15 cellular contexts compared by ENCODE assay signal in the genomic region with DNA sequence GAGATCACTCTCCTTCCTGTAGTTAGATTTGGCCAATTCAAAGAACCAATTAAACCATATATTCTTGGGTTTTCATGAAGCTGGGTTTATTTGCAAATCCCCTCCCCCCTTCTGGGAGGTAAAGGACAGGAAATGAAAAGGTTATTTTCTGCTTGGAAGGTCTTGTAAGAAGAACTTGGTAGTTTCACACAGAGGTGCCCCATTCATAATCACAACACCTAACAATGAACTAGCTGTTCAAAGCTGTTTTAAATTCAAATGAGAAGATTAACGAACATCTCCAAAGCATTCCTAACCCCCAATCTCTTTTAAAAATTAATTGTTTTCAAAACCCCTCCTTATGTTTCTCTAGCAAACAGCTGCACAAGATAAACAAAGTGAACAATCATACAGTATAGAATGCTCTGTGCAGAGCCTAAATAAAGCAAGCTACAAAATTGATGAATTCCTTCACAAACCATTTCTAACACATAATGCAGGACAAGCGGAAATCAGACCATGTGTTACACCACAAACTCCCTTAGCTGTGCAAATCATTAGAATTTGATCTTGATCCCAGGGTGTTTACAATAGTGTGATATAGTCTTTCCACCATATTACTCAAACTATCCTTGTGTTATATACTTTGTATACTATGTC.
"Had no signal": no experiment of that assay in that cellular context is flagged by ENCODE, and none has a peak within 500 bp of the region (broad histone marks: within the 10 kb centered on the region; RNA-seq: fewer than 3 reads in every experiment).

No MANE protein-coding gene starts in this region.

- H3K4me3 Mint-ChIP-seq: activated CD4-positive, alpha-beta T cell treated with anti-CD3 and anti-CD28 coated beads, Interleukin-2, amount 10 ng/mL, durations not matched to agents 7 days and 5 days; stimulated activated naive CD8-positive, alpha-beta T cell treated with anti-CD3 and anti-CD28 coated beads, Interleukin-15, amount 100 ng/mL, for 72 hours had no signal

- H3K36me3 ChIP-seq: adrenal gland, heart left ventricle, neutrophil, thoracic aorta had no signal

- H3K27ac Mint-ChIP-seq: activated CD4-positive, alpha-beta T cell treated with anti-CD3 and anti-CD28 coated beads, Interleukin-2, amount 10 ng/mL, durations not matched to agents 7 days and 5 days; activated T-helper 2 cell treated with anti-CD3 and anti-CD28 coated beads, Interferon-gamma antibody, Interleukin-2, Interleukin-4, amounts not matched to agents 10 μg/mL and 5 μg/mL and 100 μg/mL, durations not matched to agents 14 hours and 24 hours and 36 hours had no signal

- H3K27ac ChIP-seq: adrenal gland, coronary artery, heart left ventricle, neutrophil, thoracic aorta had no signal

- H3K4me1 ChIP-seq: adrenal gland, heart left ventricle had no signal

- ATAC-seq: heart left ventricle; left ventricle myocardium superior; stimulated activated naive CD8-positive, alpha-beta T cell treated with anti-CD3 and anti-CD28 coated beads, Interleukin-15, amount 100 ng/mL, for 72 hours had no signal

- H3K4me1 Mint-ChIP-seq: activated CD4-positive, alpha-beta T cell treated with anti-CD3 and anti-CD28 coated beads, Interleukin-2, amount 10 ng/mL, durations not matched to agents 7 days and 5 days; stimulated activated naive CD8-positive, alpha-beta T cell treated with anti-CD3 and anti-CD28 coated beads, Interleukin-15, amount 100 ng/mL, for 72 hours had no signal

- DNase-seq: activated CD4-positive, alpha-beta T cell treated with anti-CD3 and anti-CD28 coated beads, Interleukin-2, amount 10 ng/mL, durations not matched to agents 7 days and 5 days; activated CD4-positive, CD25-positive, alpha-beta regulatory T cell; activated naive CD4-positive, alpha-beta T cell treated with anti-CD3 and anti-CD28 coated beads, Interleukin-2, amount 50 U/mL, for 16 hours; activated T-cell treated with anti-CD3 and anti-CD28 coated beads for 4 hours; adrenal gland; central memory CD4-positive, alpha-beta T cell; effector CD8-positive, alpha-beta T cell; heart left ventricle; left ventricle myocardium superior; stimulated activated CD4-positive, alpha-beta T cell treated with anti-CD3 and anti-CD28 coated beads, Interleukin-4, amount 100 ng/mL, for 4 hours; stimulated activated naive CD8-positive, alpha-beta T cell treated with anti-CD3 and anti-CD28 coated beads, Interleukin-15, amount 100 ng/mL, for 72 hours had no signal

- H3K9me3 ChIP-seq: adrenal gland, heart left ventricle, neutrophil, thoracic aorta had no signal

- H3K4me3 ChIP-seq: adrenal gland, coronary artery, heart left ventricle, thoracic aorta had no signal

- H3K27me3 Mint-ChIP-seq: activated CD4-positive, alpha-beta T cell treated with anti-CD3 and anti-CD28 coated beads, Interleukin-2, amount 10 ng/mL, durations not matched to agents 7 days and 5 days; stimulated activated naive CD8-positive, alpha-beta T cell treated with anti-CD3 and anti-CD28 coated beads, Interleukin-15, amount 100 ng/mL, for 72 hours had no signal

- H3K9me3 Mint-ChIP-seq: activated CD4-positive, alpha-beta T cell treated with anti-CD3 and anti-CD28 coated beads, Interleukin-2, amount 10 ng/mL, durations not matched to agents 7 days and 5 days; activated T-helper 2 cell treated with anti-CD3 and anti-CD28 coated beads, Interferon-gamma antibody, Interleukin-2, Interleukin-4, amounts not matched to agents 10 μg/mL and 5 μg/mL and 100 μg/mL, durations not matched to agents 14 hours and 24 hours and 36 hours; stimulated activated naive CD8-positive, alpha-beta T cell treated with anti-CD3 and anti-CD28 coated beads, Interleukin-15, amount 100 ng/mL, for 72 hours had no signal

- H3K27me3 ChIP-seq: adrenal gland, heart left ventricle, neutrophil had no signal
